In genomic region chr1:116485071-116485735, GRCh38 we compare ENCODE assay signal across 8 cellular contexts.
DNase-seq lines count a peak whose midpoint lies in the region; ATAC-seq lines count a peak whose summit lies in the region.

No MANE protein-coding gene starts in this region.

- H3K9ac ChIP-seq in BLaER1 treated with 17β-estradiol and CSF1 and Interleukin-3, amounts not matched to agents 10 nM and 100 nM = peak overlapping the region in 7 of 11 experiments; percentile 0 to 47 (median 26); a peak in 6 of 22 replicates
- peak overlapping the region; percentile 34 to 53 for H3K9ac ChIP-seq in duodenal mucosa (ENCODE audit: low read depth in 1 of 2, low read length in 2 of 2)

- peaks cover 0 to 10% (median 0%) of the 10 kb centered on the region in 11 experiments; a peak in 3 of 22 replicates for H3K36me3 ChIP-seq in BLaER1 treated with 17β-estradiol and CSF1 and Interleukin-3, amounts not matched to agents 10 nM and 100 nM
- H3K36me3 ChIP-seq in duodenal mucosa (ENCODE audit: control insufficient read depth in 1 of 2, insufficient read depth in 2 of 2, low read length in 2 of 2) = no peaks in the 10 kb centered on the region

- H3K4me3 ChIP-seq in BLaER1 treated with 17β-estradiol and CSF1 and Interleukin-3, amounts not matched to agents 10 nM and 100 nM = no peak overlapping the region
- peak overlapping the region in 1 of 2 donors; percentile 4 for H3K4me3 ChIP-seq in duodenal mucosa (ENCODE audit: low read depth in 1 of 2, low read length in 2 of 2)

- ATAC-seq in GM19328 (IDR thresholded peaks at IDR 0.05; ENCODE audit: unreplicated experiment) (peak; percentile 69), HG03442 (IDR thresholded peaks at IDR 0.05; ENCODE audit: unreplicated experiment) (peak; percentile 71)

- peak overlapping the region in 8 of 11 experiments; percentile 39 to 72 (median 52); a peak in 16 of 22 replicates for H3K27ac ChIP-seq in BLaER1 treated with 17β-estradiol and CSF1 and Interleukin-3, amounts not matched to agents 10 nM and 100 nM
- H3K27ac ChIP-seq in duodenal mucosa (ENCODE audit: low read depth, low read length) = peak overlapping the region; percentile 53

- H3K4me1 ChIP-seq in BLaER1 treated with 17β-estradiol and CSF1 and Interleukin-3, amounts not matched to agents 10 nM and 100 nM = peaks cover 17 to 39% (median 28%) of the 10 kb centered on the region in 10 experiments
- peaks cover 47 to 73% of the 10 kb centered on the region in 2 donors for H3K4me1 ChIP-seq in duodenal mucosa (ENCODE audit: control insufficient read depth in 1 of 2, insufficient read depth in 2 of 2, low read length in 2 of 2)

- peak overlapping the region in 1 of 11 experiments; percentile 23; a peak in 2 of 22 replicates for H3K4me2 ChIP-seq in BLaER1 treated with 17β-estradiol and CSF1 and Interleukin-3, amounts not matched to agents 10 nM and 100 nM

- H3K27me3 ChIP-seq in BLaER1 treated with 17β-estradiol and CSF1 and Interleukin-3, amounts not matched to agents 10 nM and 100 nM = no peaks in the 10 kb centered on the region
- no peaks in the 10 kb centered on the region for H3K27me3 ChIP-seq in duodenal mucosa (ENCODE audit: control insufficient read depth in 1 of 2, insufficient read depth in 2 of 2, low read length in 2 of 2)

- H3K9me3 ChIP-seq in BLaER1 treated with 17β-estradiol and CSF1 and Interleukin-3, amounts not matched to agents 10 nM and 100 nM (replicated peaks in 1 of 11) = no peaks in the 10 kb centered on the region
- no peaks in the 10 kb centered on the region for H3K9me3 ChIP-seq in duodenal mucosa (ENCODE audit: control insufficient read depth in 1 of 2, low read length in 2 of 2)

- H4K20me1 ChIP-seq in BLaER1 treated with 17β-estradiol and CSF1 and Interleukin-3, amounts not matched to agents 10 nM and 100 nM = no peaks in the 10 kb centered on the region

- DNase-seq in NCI-H526 (lab: John Stamatoyannopoulos, UW) (peak; percentile 89 to 98), medulla oblongata (ENCODE audit: extremely low spot score) (peak; percentile 95)
- DNase-seq in activated CD4-positive, alpha-beta T cell treated with anti-CD3 and anti-CD28 coated beads, Interleukin-2, amount 50 U/mL, for 24 hours (ENCODE audit: low read depth in 1 of 2, low spot score in 1 of 2) = peak; percentile 84 to 87
- DNase-seq in stimulated activated CD8-positive, alpha-beta memory T cell treated with anti-CD3 and anti-CD28 coated beads, Interleukin-12 subunit alpha, Interleukin-12 subunit beta, amount 100 ng/mL, for 4 hours (ENCODE audit: low read depth) = peak; percentile 66
